In genomic region chr1:30649321-30649991, GRCh38 we compare ENCODE assay signal across 19 cellular contexts.
DNase-seq lines count a peak whose midpoint lies in the region; ATAC-seq and TF ChIP-seq lines count a peak whose summit lies in the region.
"Had no signal": no experiment of that assay in that cellular context is flagged by ENCODE, and none has a peak within 500 bp of the region (broad histone marks: within the 10 kb centered on the region; RNA-seq: fewer than 3 reads in every experiment).

No MANE protein-coding gene starts in this region.

- no peaks in the 10 kb centered on the region for H3K4me1 ChIP-seq in right atrium auricular region
- H3K4me1 ChIP-seq: ascending aorta had no signal

- no peaks in the 10 kb centered on the region for H3K27me3 ChIP-seq in right atrium auricular region
- H3K27me3 ChIP-seq: ascending aorta had no signal

- CTCF ChIA-PET in WTC11 (lab: Charles Lee) = interaction anchor here (0.7 kb wide), 1 partner anchor 269 kb away, joined by 3 read pairs; no protein-coding TSS in a partner anchor

- no peaks in the 10 kb centered on the region for H3K36me3 ChIP-seq in right atrium auricular region
- H3K36me3 ChIP-seq: ascending aorta, esophagus muscularis mucosa, sigmoid colon had no signal

- peaks cover 5% of the 10 kb centered on the region; the same call in 1 of the 2 replicates for H3K9me3 Mint-ChIP-seq in WTC11
- H3K9me3 Mint-ChIP-seq: neural crest cell had no signal

- H3K27me3 Mint-ChIP-seq in WTC11 (ENCODE audit: low read depth) = peaks cover 10% of the 10 kb centered on the region

- DNase-seq in HT-29 (ENCODE audit: low spot score) (peak; percentile 73), NCI-H526 (lab: John Stamatoyannopoulos, UW) (peak; percentile 22 to 55), epithelial cell of esophagus (ENCODE audit: low read depth) (peak; percentile 94), posterior vena cava (ENCODE audit: low spot score) (peak; percentile 68), WTC11 (ENCODE audit: low spot score) (no peak), glomerular visceral epithelial cell (ENCODE audit: extremely low spot score) (no peak), right atrium auricular region (ENCODE audit: low spot score) (no peak)
- DNase-seq: activated CD8-positive, alpha-beta memory T cell treated with anti-CD3 and anti-CD28 coated beads, Interleukin-2, amount 50 U/mL, for 48 hours; dermis blood vessel endothelial cell; immature natural killer cell; mesendoderm; NCI-H1092 treated with DMSO at 0.1 percent for 48 hours; SIG-M5; sigmoid colon; stimulated activated CD4-positive, alpha-beta T cell treated with anti-CD3 and anti-CD28 coated beads, Interleukin-2, amount 100 ng/mL, for 48 hours had no signal

- no peak overlapping the region for H3K27ac ChIP-seq in right atrium auricular region
- H3K27ac ChIP-seq: ascending aorta, esophagus muscularis mucosa, sigmoid colon had no signal

- no peak overlapping the region for H3K27ac Mint-ChIP-seq in WTC11

- no peak for TF ChIP-seq CTCF in epithelial cell of esophagus (IDR thresholded peaks at IDR 0.05; ENCODE audit: insufficient read depth, low read depth, low read length, missing control alignments)
- TF ChIP-seq CTCF in WTC11 (IDR thresholded peaks at IDR 0.05) = no peak
- TF ChIP-seq CTCF in right atrium auricular region (IDR thresholded peaks at IDR 0.05) = no peak

- no peak overlapping the region for H3K4me3 ChIP-seq in epithelial cell of esophagus (ENCODE audit: low read length)
- no peak overlapping the region for H3K4me3 ChIP-seq in right atrium auricular region
- H3K4me3 ChIP-seq: ascending aorta, esophagus muscularis mucosa, sigmoid colon had no signal

- ATAC-seq in WTC11 (no peak), HG03520 (IDR thresholded peaks at IDR 0.05; ENCODE audit: unreplicated experiment) (no peak)

- intact Hi-C loops in posterior vena cava (cut with DNase I) = no loop called here

- peaks cover 9% of the 10 kb centered on the region for H3K4me1 Mint-ChIP-seq in WTC11
- H3K4me1 Mint-ChIP-seq: immature natural killer cell had no signal

- H3K36me3 Mint-ChIP-seq in WTC11 = peaks cover 5% of the 10 kb centered on the region
- H3K36me3 Mint-ChIP-seq: immature natural killer cell had no signal

- H3K4me3 Mint-ChIP-seq in WTC11 = no peak overlapping the region
- H3K4me3 Mint-ChIP-seq: immature natural killer cell, neural crest cell had no signal

- POLR2A ChIA-PET in WTC11 (lab: Charles Lee) = interaction anchor here (0.6 to 1.0 kb wide), 2 partner anchors 37 to 41 kb away, joined by 3 read pairs; no protein-coding TSS in a partner anchor

- no peaks in the 10 kb centered on the region for H3K9me3 ChIP-seq in right atrium auricular region
- H3K9me3 ChIP-seq: ascending aorta, esophagus muscularis mucosa, sigmoid colon had no signal

TF ChIP-seq in WTC11, 78 proteins besides CTCF, POLR2A, EP300 and RAD21:
- no peak for TF ChIP-seq ZSCAN18 (CRISPR knock-in tag; IDR thresholded peaks at IDR 0.05)
- TF ChIP-seq, protein P1, sequence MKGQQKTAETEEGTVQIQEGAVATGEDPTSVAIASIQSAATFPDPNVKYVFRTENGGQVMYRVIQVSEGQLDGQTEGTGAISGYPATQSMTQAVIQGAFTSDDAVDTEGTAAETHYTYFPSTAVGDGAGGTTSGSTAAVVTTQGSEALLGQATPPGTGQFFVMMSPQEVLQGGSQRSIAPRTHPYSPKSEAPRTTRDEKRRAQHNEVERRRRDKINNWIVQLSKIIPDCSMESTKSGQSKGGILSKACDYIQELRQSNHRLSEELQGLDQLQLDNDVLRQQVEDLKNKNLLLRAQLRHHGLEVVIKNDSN (CRISPR knock-in tag; IDR thresholded peaks at IDR 0.05) = no peak
- no peak for TF ChIP-seq SMAD4 (CRISPR knock-in tag; IDR thresholded peaks at IDR 0.05)
- TF ChIP-seq, protein P2, sequence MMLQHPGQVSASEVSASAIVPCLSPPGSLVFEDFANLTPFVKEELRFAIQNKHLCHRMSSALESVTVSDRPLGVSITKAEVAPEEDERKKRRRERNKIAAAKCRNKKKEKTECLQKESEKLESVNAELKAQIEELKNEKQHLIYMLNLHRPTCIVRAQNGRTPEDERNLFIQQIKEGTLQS (CRISPR knock-in tag; conservative IDR thresholded peaks at IDR 0.05) = no peak
- no peak for TF ChIP-seq PREB (CRISPR knock-in tag; IDR thresholded peaks at IDR 0.05; ENCODE audit: borderline replicate concordance)
- TF ChIP-seq, protein P3, sequence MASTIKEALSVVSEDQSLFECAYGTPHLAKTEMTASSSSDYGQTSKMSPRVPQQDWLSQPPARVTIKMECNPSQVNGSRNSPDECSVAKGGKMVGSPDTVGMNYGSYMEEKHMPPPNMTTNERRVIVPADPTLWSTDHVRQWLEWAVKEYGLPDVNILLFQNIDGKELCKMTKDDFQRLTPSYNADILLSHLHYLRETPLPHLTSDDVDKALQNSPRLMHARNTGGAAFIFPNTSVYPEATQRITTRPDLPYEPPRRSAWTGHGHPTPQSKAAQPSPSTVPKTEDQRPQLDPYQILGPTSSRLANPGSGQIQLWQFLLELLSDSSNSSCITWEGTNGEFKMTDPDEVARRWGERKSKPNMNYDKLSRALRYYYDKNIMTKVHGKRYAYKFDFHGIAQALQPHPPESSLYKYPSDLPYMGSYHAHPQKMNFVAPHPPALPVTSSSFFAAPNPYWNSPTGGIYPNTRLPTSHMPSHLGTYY (CRISPR knock-in tag; IDR thresholded peaks at IDR 0.05) = no peak
- TF ChIP-seq RORB (CRISPR knock-in tag; IDR thresholded peaks at IDR 0.05) = no peak
- no peak for TF ChIP-seq ZNF416 (CRISPR knock-in tag; IDR thresholded peaks at IDR 0.05)
- TF ChIP-seq SOX15 (CRISPR knock-in tag; IDR thresholded peaks at IDR 0.05) = no peak
- TF ChIP-seq CREB1 (CRISPR knock-in tag; IDR thresholded peaks at IDR 0.05) = no peak
- no peak for TF ChIP-seq NR1H2 (CRISPR knock-in tag; IDR thresholded peaks at IDR 0.05)
- no peak for TF ChIP-seq PRRX2 (CRISPR knock-in tag; IDR thresholded peaks at IDR 0.05)
TF ChIP-seq in WTC11: peak in this region for 0.

Comparison
In these comparisons a context has a peak if more than half of its experiments do, and no peak if none do; other contexts are left out.
1. DNase-seq: peak in HT-29 (single experiment), NCI-H526 (2 of 2), epithelial cell of esophagus (single experiment) and posterior vena cava (single experiment); none in WTC11 (single experiment), glomerular visceral epithelial cell (single experiment) and right atrium auricular region (single experiment).